ENCODE assay signal across 15 cellular contexts in genomic region chr1:14442669-14443068, GRCh38.
DNase-seq lines count a peak whose midpoint lies in the region; ATAC-seq, FAIRE-seq and TF ChIP-seq lines count a peak whose summit lies in the region.
"Had no signal": no experiment of that assay in that cellular context is flagged by ENCODE, and none has a peak within 500 bp of the region (broad histone marks: within the 10 kb centered on the region; RNA-seq: fewer than 3 reads in every experiment).

No MANE protein-coding gene starts in this region.

- peak; percentile 8 for DNase-seq in astrocyte of the hippocampus (ENCODE audit: low read depth, low spot score)
- no peak for DNase-seq in GM12892 (ENCODE audit: insufficient read length)
- DNase-seq in Right ventricle myocardium superior: no peak
- no peak for DNase-seq in sciatic nerve (ENCODE audit: low spot score)
- DNase-seq in D341Med (ENCODE audit: low spot score): no peak
- DNase-seq: Kasumi-1, NCI-H1105, NCI-H1694, NCI-H510A treated with DMSO at 0.1 percent for 48 hours, SIG-M5 had no signal

- H3K4me3 ChIP-seq in BLaER1 (no peak overlapping the region), HEK293 (ENCODE audit: low read depth, low read length) (no peak overlapping the region), mesodermal cell (ENCODE audit: extremely low read depth, insufficient read depth, low read length, poor library complexity, severe bottlenecking) (no peak overlapping the region)
- H3K4me3 ChIP-seq: A549 had no signal

- H3K4me2 ChIP-seq in BLaER1: peak overlapping the region; percentile 53; the same call in 1 of the 2 replicates
- H3K4me2 ChIP-seq: A549 had no signal

- FAIRE-seq in GM12892 (lab: Jason Lieb, UNC): no peak
- FAIRE-seq: A549 had no signal

- intact Hi-C loops in Right ventricle myocardium superior (cut with DNase I): no loop called here
- intact Hi-C loops in sciatic nerve (cut with DNase I): no loop called here

- H4K20me1 ChIP-seq in BLaER1: no peaks in the 10 kb centered on the region

- H3K4me1 ChIP-seq in BLaER1 (peaks cover 12% of the 10 kb centered on the region), HEK293 (ENCODE audit: control insufficient read depth, insufficient read depth, low read length) (peaks cover 17% of the 10 kb centered on the region), mesodermal cell (ENCODE audit: control insufficient read depth, insufficient read depth, low read length, poor library complexity, severe bottlenecking) (peaks cover 17% of the 10 kb centered on the region)
- H3K4me1 ChIP-seq: A549 had no signal

- no peaks in the 10 kb centered on the region for H3K27me3 ChIP-seq in BLaER1

- H3K9me3 ChIP-seq in BLaER1 (no peaks in the 10 kb centered on the region), HEK293 (ENCODE audit: control insufficient read depth, insufficient read depth, low read depth, low read length) (no peaks in the 10 kb centered on the region), mesodermal cell (ENCODE audit: control insufficient read depth, low read length) (no peaks in the 10 kb centered on the region)
- H3K9me3 ChIP-seq: A549 had no signal

- TF ChIP-seq POLR2A in GM12892 (IDR thresholded peaks at IDR 0.05; ENCODE audit: low read depth, low read length): no peak

- CTCF ChIA-PET in HEK293 (lab: Yijun Ruan, JAX): interaction anchor here (0.6 kb wide), 4 partner anchors 11 to 666 kb away, joined by 3 to 4 read pairs (median 3); no protein-coding TSS in a partner anchor

- H3K27ac ChIP-seq in BLaER1 (no peak overlapping the region), HEK293 (ENCODE audit: extremely low read depth, low read depth, low read length) (no peak overlapping the region), mesodermal cell (ENCODE audit: low read depth, low read length, severe bottlenecking) (peak overlapping the region; percentile 38)
- H3K27ac ChIP-seq: A549 had no signal

- POLR2A ChIA-PET in HEK293 (lab: Yijun Ruan, JAX): no interaction called here

- H3K36me3 ChIP-seq in BLaER1 (no peaks in the 10 kb centered on the region), HEK293 (ENCODE audit: control insufficient read depth in 2 of 2, insufficient read depth in 1 of 2, low read length in 2 of 2) (no peaks in the 10 kb centered on the region), mesodermal cell (ENCODE audit: control insufficient read depth, insufficient read depth, low read length) (no peaks in the 10 kb centered on the region)

- no peak overlapping the region for H3K9ac ChIP-seq in BLaER1

- no peak for TF ChIP-seq CTCF in HEK293 (tag by site-specific recombination; IDR thresholded peaks at IDR 0.05)

- ATAC-seq in Right ventricle myocardium superior (ENCODE audit: poor library complexity) (no peak), sciatic nerve (no peak)
- ATAC-seq: A549, Panc1 had no signal

- WGBS in mesodermal cell (ENCODE audit: insufficient coverage in 2 of 2), 2 experiments: 86 to 87% methylated on average over 4 of the region's 4 CpGs

TF ChIP-seq in HEK293, 187 proteins besides CTCF, POLR2A, EP300 and RAD21:
- TF ChIP-seq ZBTB8A (tag by site-specific recombination; IDR thresholded peaks at IDR 0.05) (peak; percentile 3; the same call in 1 of the 2 replicates), ZNF791 (tag by site-specific recombination; IDR thresholded peaks at IDR 0.05) (no peak)
